In genomic region chr1:78721136-78721535, GRCh38 we compare ENCODE assay signal across 24 cellular contexts.
DNase-seq lines count a peak whose midpoint lies in the region; ATAC-seq lines count a peak whose summit lies in the region.
"Had no signal": no experiment of that assay in that cellular context is flagged by ENCODE, and none has a peak within 500 bp of the region (broad histone marks: within the 10 kb centered on the region; RNA-seq: fewer than 3 reads in every experiment).

No MANE protein-coding gene starts in this region.

- intact Hi-C loops in posterior cingulate gyrus (cut with DNase I) (no loop called here), aorta (cut with DNase I) (no loop called here)

- DNase-seq in NCI-H1417 (lab: John Stamatoyannopoulos, UW): no peak
- DNase-seq in MV-4-11 (lab: John Stamatoyannopoulos, UW): no peak
- DNase-seq in posterior cingulate gyrus: no peak
- no peak for DNase-seq in aorta
- DNase-seq: activated CD4-positive, CD25-positive, alpha-beta regulatory T cell treated with anti-CD3 and anti-CD28 coated beads, Interleukin-2, amount 50 U/mL, for 72 hours; activated CD8-positive, alpha-beta T cell treated with anti-CD3 and anti-CD28 coated beads for 36 hours; activated effector memory CD4-positive, alpha-beta T cell treated with anti-CD3 and anti-CD28 coated beads, Interleukin-2, amount 50 U/mL, for 16 hours; activated naive CD8-positive, alpha-beta T cell treated with anti-CD3 and anti-CD28 coated beads, Interleukin-2, amount 50 U/mL, for 24 hours; activated T-cell treated with anti-CD3 and anti-CD28 coated beads for 4 hours; AML-193; CD4-positive, alpha-beta memory T cell; DMS 273 treated with DMSO at 0.1 percent for 48 hours; foreskin fibroblast; KG1; NCI-H1694 treated with DMSO at 0.1 percent for 48 hours; NCI-H2171; NCI-H526; SJCRH30 had no signal

- no peaks in the 10 kb centered on the region for H3K4me1 ChIP-seq in aorta (ENCODE audit: control insufficient read depth in 1 of 2, insufficient read depth in 2 of 2, low read length in 2 of 2)
- H3K4me1 ChIP-seq: SJCRH30 had no signal

- WGBS in aorta, 2 donors: 57 to 76% methylated on average over 3 of the region's 3 CpGs

- no peaks in the 10 kb centered on the region for H3K36me3 ChIP-seq in aorta (ENCODE audit: control insufficient read depth in 1 of 2, insufficient read depth in 2 of 2, low read length in 1 of 2)
- H3K36me3 ChIP-seq: SJCRH30 had no signal

- ATAC-seq in GM18502 (IDR thresholded peaks at IDR 0.05; ENCODE audit: poor library complexity, unreplicated experiment) (peak; percentile 69), GM19351 (IDR thresholded peaks at IDR 0.05; ENCODE audit: unreplicated experiment) (peak; percentile 67), HG02885 (IDR thresholded peaks at IDR 0.05; ENCODE audit: poor library complexity, unreplicated experiment) (peak; percentile 54), HG03520 (IDR thresholded peaks at IDR 0.05; ENCODE audit: unreplicated experiment) (peak; percentile 58), aorta (ENCODE audit: low FRiP score) (no peak)
- ATAC-seq: activated CD8-positive, alpha-beta T cell treated with anti-CD3 and anti-CD28 coated beads for 36 hours; activated naive CD8-positive, alpha-beta T cell treated with anti-CD3 and anti-CD28 coated beads, Interleukin-2, amount 50 U/mL, for 24 hours had no signal

- no peaks in the 10 kb centered on the region for H3K27me3 ChIP-seq in aorta (ENCODE audit: control insufficient read depth in 1 of 2, insufficient read depth in 2 of 2, low read length in 1 of 2)
- H3K27me3 ChIP-seq: SJCRH30 had no signal

- H3K4me3 ChIP-seq in aorta (ENCODE audit: low read length in 2 of 2): no peak overlapping the region
- H3K4me3 ChIP-seq: SJCRH30, skin epidermis had no signal

- H3K9me3 ChIP-seq in aorta (ENCODE audit: control insufficient read depth, low read length): no peaks in the 10 kb centered on the region
- H3K9me3 ChIP-seq: SJCRH30 had no signal

- H3K27ac ChIP-seq in aorta (ENCODE audit: low read depth in 1 of 2, low read length in 2 of 2): no peak overlapping the region
- H3K27ac ChIP-seq: epithelial cell of prostate, SJCRH30, skin epidermis had no signal
